8 cellular contexts compared by ENCODE assay signal in the genomic region with DNA sequence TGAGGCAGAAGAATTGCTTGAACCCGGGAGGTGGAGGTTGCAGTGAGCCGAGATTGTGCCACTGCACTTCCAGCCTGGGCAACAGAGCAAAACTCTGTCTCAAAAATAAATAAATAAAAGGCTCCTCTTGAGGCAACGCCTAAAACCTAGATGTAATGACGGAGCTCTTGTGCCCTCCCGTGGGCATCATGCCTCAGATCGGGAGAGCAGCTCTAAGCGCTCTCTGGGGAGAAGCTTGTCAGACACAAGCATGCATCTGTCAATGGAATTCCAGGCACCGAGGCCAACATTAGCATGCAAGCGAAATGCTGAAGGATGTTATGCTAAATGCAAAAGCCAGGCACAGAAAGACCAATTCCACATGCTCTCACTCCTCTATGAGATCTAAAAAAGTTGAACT. TPM values are rescaled to one million over a fixed set of nuclear protein-coding genes. Genes with fewer than 3 reads are reported as not detected.
A peak's percentile ranks its signal among the peaks of the same experiment; 100 is the strongest.
DNase-seq lines count a peak whose midpoint lies in the region; ATAC-seq and TF ChIP-seq lines count a peak whose summit lies in the region.

No MANE protein-coding gene starts in this region.

- intact Hi-C loops in CD4-positive, alpha-beta T cell (cut with DNase I, micrococcal nuclease): no loop called here

- H3K9me3 Mint-ChIP-seq in CD4-positive, alpha-beta T cell: peaks cover 2% of the 10 kb centered on the region

- no peak overlapping the region for H3K4me2 ChIP-seq in hepatocyte

- peaks cover 15% of the 10 kb centered on the region for H3K27me3 Mint-ChIP-seq in CD4-positive, alpha-beta T cell

- no peak overlapping the region for H3K4me3 ChIP-seq in WI38 (ENCODE audit: low read depth, low read length)
- no peak overlapping the region for H3K4me3 ChIP-seq in hepatocyte

- no peaks in the 10 kb centered on the region for H3K79me2 ChIP-seq in hepatocyte

- no peaks in the 10 kb centered on the region for H4K20me1 ChIP-seq in hepatocyte (ENCODE audit: insufficient read depth, poor library complexity, severe bottlenecking)

- TF ChIP-seq CTCF in WI38 (IDR thresholded peaks at IDR 0.05; ENCODE audit: low read depth, low read length): peak; percentile 39
- peak; percentile 31 for TF ChIP-seq CTCF in hepatocyte (IDR thresholded peaks at IDR 0.05; ENCODE audit: poor library complexity)
- TF ChIP-seq CTCF in CD4-positive, alpha-beta T cell (IDR thresholded peaks at IDR 0.05): no peak

- H3K9me2 ChIP-seq in hepatocyte (replicated peaks; ENCODE audit: insufficient read depth): no peaks in the 10 kb centered on the region

- no peaks in the 10 kb centered on the region for H3K36me3 Mint-ChIP-seq in CD4-positive, alpha-beta T cell (ENCODE audit: low read depth)

- H3K4me1 ChIP-seq in hepatocyte (ENCODE audit: insufficient read depth): no peaks in the 10 kb centered on the region

- WGBS in hepatocyte (ENCODE audit: low lambda C conversion rate, missing lambda C conversion rate): 51% methylated on average over 9 of the region's 9 CpGs

- H2AFZ ChIP-seq in hepatocyte: no peak overlapping the region

- no peaks in the 10 kb centered on the region for H3K9me3 ChIP-seq in hepatocyte (ENCODE audit: low read depth)
- peaks cover 8% of the 10 kb centered on the region for H3K9me3 ChIP-seq in CD4-positive, alpha-beta T cell (ENCODE audit: control insufficient read depth, low read length)

- DNase-seq in DMS79 treated with DMSO at 0.1 percent for 48 hours (lab: John Stamatoyannopoulos, UW): peak; percentile 82
- peak; percentile 82 for DNase-seq in NCI-H2107 (lab: John Stamatoyannopoulos, UW)
- DNase-seq in hepatocyte (ENCODE audit: low spot score): peak; percentile 23
- DNase-seq in CD4-positive, alpha-beta T cell: no peak

- no peaks in the 10 kb centered on the region for H3K27me3 ChIP-seq in hepatocyte
- H3K27me3 ChIP-seq in CD4-positive, alpha-beta T cell (ENCODE audit: control insufficient read depth, insufficient read depth, low read length): peaks cover 4% of the 10 kb centered on the region

- CTCF ChIA-PET in CD4-positive, alpha-beta T cell (lab: Charles Lee): no interaction called here

- H3K27ac ChIP-seq in hepatocyte: no peak overlapping the region
- no peak overlapping the region for H3K27ac ChIP-seq in CD4-positive, alpha-beta T cell (ENCODE audit: low read depth, low read length)

- no peak for ATAC-seq in CD4-positive, alpha-beta T cell (ENCODE audit: poor library complexity)
- ATAC-seq in GM19023 (IDR thresholded peaks at IDR 0.05; ENCODE audit: unreplicated experiment) (no peak), HG02610 (IDR thresholded peaks at IDR 0.05; ENCODE audit: unreplicated experiment) (no peak), HG03135 (IDR thresholded peaks at IDR 0.05; ENCODE audit: unreplicated experiment) (no peak)

- no peak overlapping the region for H3K4me3 Mint-ChIP-seq in CD4-positive, alpha-beta T cell

- H3K36me3 ChIP-seq in hepatocyte (replicated peaks; ENCODE audit: insufficient read depth, low read depth): no peaks in the 10 kb centered on the region

- no peaks in the 10 kb centered on the region for H3K4me1 Mint-ChIP-seq in CD4-positive, alpha-beta T cell (ENCODE audit: low read depth)

- no peak overlapping the region for H3K27ac Mint-ChIP-seq in CD4-positive, alpha-beta T cell

- POLR2A ChIA-PET in CD4-positive, alpha-beta T cell (lab: Charles Lee): no interaction called here

RNA-seq across cellular contexts. Expression of gene MRI1, which starts 45.6 kb away (rescaled TPM):
- 16.0 and 18.5 TPM in 2 replicates for total RNA-seq in hepatocyte
- polyA plus RNA-seq in hepatocyte: 21.9 and 22.8 TPM in 2 replicates
- total RNA-seq in CD4-positive, alpha-beta T cell: 10 to 100 TPM; 20.4 to 21.1 TPM

RNA-seq across cellular contexts. Expression of gene C19orf53, which starts 55.5 kb away (rescaled TPM):
- total RNA-seq in hepatocyte: 89.2 and 97.0 TPM in 2 replicates
- polyA plus RNA-seq in hepatocyte: 214 and 220 TPM in 2 replicates
- 100 to 1,000 TPM; 119 TPM for total RNA-seq in CD4-positive, alpha-beta T cell

Comparison
In these comparisons a context has a peak if more than half of its experiments do, and no peak if none do; other contexts are left out.
1. DNase-seq: peak in DMS79 treated with DMSO at 0.1 percent for 48 hours (single experiment), NCI-H2107 (single experiment) and hepatocyte (single experiment); none in CD4-positive, alpha-beta T cell (0 of 10).